11 cellular contexts compared by ENCODE assay signal in genomic region chr15:90013503-90013937, GRCh38. TPM values are rescaled to one million over a fixed set of nuclear protein-coding genes. Genes with fewer than 3 reads are reported as not detected.
DNase-seq lines count a peak whose midpoint lies in the region; ATAC-seq, FAIRE-seq and TF ChIP-seq lines count a peak whose summit lies in the region.
"Had no signal": no experiment of that assay in that cellular context is flagged by ENCODE, and none has a peak within 500 bp of the region (broad histone marks: within the 10 kb centered on the region; RNA-seq: fewer than 3 reads in every experiment).

No MANE protein-coding gene starts in this region.

- TF ChIP-seq POLR2A in NB4 (IDR thresholded peaks at IDR 0.05; ENCODE audit: extremely low read depth, insufficient read length) (no peak), GM12878 (IDR thresholded peaks at IDR 0.05; ENCODE audit: low read depth, low read length) (no peak), stomach (IDR thresholded peaks at IDR 0.05) (no peak)

- no peaks in the 10 kb centered on the region for H3K9me3 Mint-ChIP-seq in activated naive CD4-positive, alpha-beta T cell treated with anti-CD3 and anti-CD28 coated beads, Interleukin-2, amount 50 U/mL, for 24 hours
- H3K9me3 Mint-ChIP-seq in activated naive CD4-positive, alpha-beta T cell treated with anti-CD3 and anti-CD28 coated beads for 36 hours = peaks cover 8% of the 10 kb centered on the region

- no peak overlapping the region for H2AFZ ChIP-seq in GM12878 (ENCODE audit: control insufficient read depth, low read depth, low read length)

- peak overlapping the region; percentile 10; the same call in 1 of the 2 replicates for H3K4me2 ChIP-seq in GM12878 (ENCODE audit: control insufficient read depth, insufficient read depth)

- TSS peak; percentile 6 for BruUV-seq in GM12878 (replicated peaks; lab: Mats Ljungman, UMichigan)

- H3K4me3 Mint-ChIP-seq in activated naive CD4-positive, alpha-beta T cell treated with anti-CD3 and anti-CD28 coated beads, Interleukin-2, amount 50 U/mL, for 24 hours = peak overlapping the region; percentile 58
- H3K4me3 Mint-ChIP-seq in activated naive CD4-positive, alpha-beta T cell treated with anti-CD3 and anti-CD28 coated beads for 36 hours = no peak overlapping the region

- peaks cover 72% of the 10 kb centered on the region for H3K79me2 ChIP-seq in GM12878 (ENCODE audit: control insufficient read depth, insufficient read depth, low read length)

- WGBS in GM12878 (ENCODE audit: insufficient coverage, insufficient replicate concordance, low lambda C conversion rate, missing lambda C conversion rate) = 36% methylated on average over 6 of the region's 6 CpGs
- 53 to 69% (median 58%) methylated on average over 6 of the region's 6 CpGs for WGBS in stomach, 5 donors

- TF ChIP-seq RAD21 in GM12878 (IDR thresholded peaks at IDR 0.05; ENCODE audit: insufficient read depth, low read depth, low read length) = no peak

- H4K20me1 ChIP-seq in GM12878 (ENCODE audit: control insufficient read depth, insufficient read depth) = no peaks in the 10 kb centered on the region

- RAD21 ChIA-PET in GM12878 (lab: Charles Lee; ENCODE audit: unreplicated experiment) = interaction anchor here (1.1 to 2.8 kb wide), 5 partner anchors 10 to 58 kb away, joined by 3 to 17 read pairs (median 5); no protein-coding TSS in a partner anchor

- TF ChIP-seq EP300 in GM12878 (IDR thresholded peaks at IDR 0.05; ENCODE audit: borderline replicate concordance in 1 of 2, control insufficient read depth in 1 of 2, low read depth in 2 of 2, low read length in 2 of 2) (no peak), stomach (IDR thresholded peaks at IDR 0.05) (no peak)

- no peaks in the 10 kb centered on the region for H3K27me3 Mint-ChIP-seq in activated naive CD4-positive, alpha-beta T cell treated with anti-CD3 and anti-CD28 coated beads, Interleukin-2, amount 50 U/mL, for 24 hours
- no peaks in the 10 kb centered on the region for H3K27me3 Mint-ChIP-seq in activated naive CD4-positive, alpha-beta T cell treated with anti-CD3 and anti-CD28 coated beads for 36 hours (ENCODE audit: low read depth)

- H3K4me1 Mint-ChIP-seq in activated naive CD4-positive, alpha-beta T cell treated with anti-CD3 and anti-CD28 coated beads, Interleukin-2, amount 50 U/mL, for 24 hours = peaks cover 67% of the 10 kb centered on the region
- peaks cover 57% of the 10 kb centered on the region for H3K4me1 Mint-ChIP-seq in activated naive CD4-positive, alpha-beta T cell treated with anti-CD3 and anti-CD28 coated beads for 36 hours (ENCODE audit: low read depth)

- H3K9me3 ChIP-seq in GM12878 (replicated peaks; ENCODE audit: control insufficient read depth, insufficient read depth, low read length) (peaks cover 9% of the 10 kb centered on the region; the same call in 2 of the 3 replicates), stomach (peaks cover 0 to 15% (median 9%) of the 10 kb centered on the region in 4 donors)

- in situ Hi-C loops in GM12878 (cut with MboI) = no loop called here

- intact Hi-C loops in activated naive CD4-positive, alpha-beta T cell treated with anti-CD3 and anti-CD28 coated beads for 36 hours (cut with micrococcal nuclease) = loop anchor here (1.0 kb wide), 1 partner anchor 9 kb away; no protein-coding TSS in a partner anchor
- intact Hi-C loops in GM12878 (cut with micrococcal nuclease; ENCODE audit: unreplicated experiment) = no loop called here
- intact Hi-C loops in stomach (cut with DNase I; ENCODE audit: low total_unique reads) = no loop called here
- intact Hi-C loops in posterior cingulate gyrus (cut with DNase I) = no loop called here

- H3K4me1 ChIP-seq in GM12878 (ENCODE audit: control insufficient read depth, insufficient read depth, low read length) (peaks cover 16% of the 10 kb centered on the region), stomach (peaks cover 9 to 63% (median 25%) of the 10 kb centered on the region in 4 donors)

- no peak overlapping the region for H3K9ac ChIP-seq in GM12878 (ENCODE audit: control insufficient read depth, insufficient read depth, low read length)

- peaks cover 5% of the 10 kb centered on the region for H3K36me3 Mint-ChIP-seq in activated naive CD4-positive, alpha-beta T cell treated with anti-CD3 and anti-CD28 coated beads, Interleukin-2, amount 50 U/mL, for 24 hours
- H3K36me3 Mint-ChIP-seq in activated naive CD4-positive, alpha-beta T cell treated with anti-CD3 and anti-CD28 coated beads for 36 hours (ENCODE audit: low read depth) = peaks cover 16% of the 10 kb centered on the region

- DNase-seq in activated naive CD4-positive, alpha-beta T cell treated with anti-CD3 and anti-CD28 coated beads for 36 hours = no peak
- DNase-seq in NB4 (ENCODE audit: low read depth) = peak; percentile 35
- DNase-seq in GM12878 (ENCODE audit: low read depth, low spot score) = no peak
- no peak for DNase-seq in stomach
- no peak for DNase-seq in NCI-H1436 (lab: John Stamatoyannopoulos, UW)
- DNase-seq in posterior cingulate gyrus = no peak
- no peak for DNase-seq in NCI-H2196 treated with DMSO at 0.1 percent for 48 hours (lab: John Stamatoyannopoulos, UW; ENCODE audit: unreplicated experiment)
- DNase-seq: activated gamma-delta T cell treated with Interleukin-2 at 50 U/mL for 16 hours, midbrain had no signal

- SMC1A ChIA-PET in GM12878 (lab: Charles Lee; ENCODE audit: uncharacterized antibody, unreplicated experiment) = interaction anchor here (1.3 to 20.0 kb wide), 3 partner anchors 10 to 48 kb away, joined by 4 to 224 read pairs (median 23); no protein-coding TSS in a partner anchor

- CTCF ChIA-PET in activated naive CD4-positive, alpha-beta T cell treated with anti-CD3 and anti-CD28 coated beads for 36 hours (lab: Charles Lee) = no interaction called here
- CTCF ChIA-PET in GM12878 (lab: Yijun Ruan, JAX) = interaction anchor here (1.4 to 3.0 kb wide), 3 partner anchors 9 to 11 kb away, joined by 5 to 10 read pairs (median 5); no protein-coding TSS in a partner anchor

- TF ChIP-seq CTCF in NB4 (IDR thresholded peaks at IDR 0.05; ENCODE audit: low read depth, low read length) (no peak), GM12878 (IDR thresholded peaks at IDR 0.05 in 2 of 3, conservative IDR thresholded peaks at IDR 0.05 in 1 of 3; ENCODE audit: control insufficient read depth in 2 of 3, extremely low read depth in 1 of 3, insufficient read depth in 1 of 3, low read depth in 3 of 3, low read length in 3 of 3) (no peak), stomach (IDR thresholded peaks at IDR 0.05) (no peak)

- POLR2A ChIA-PET in GM12878 (lab: Charles Lee) = interaction anchor here (0.9 to 1.8 kb wide), 4 partner anchors 8 to 17 kb away, joined by 3 to 12 read pairs (median 6); no protein-coding TSS in a partner anchor

- no peak overlapping the region for H3K27ac Mint-ChIP-seq in activated naive CD4-positive, alpha-beta T cell treated with anti-CD3 and anti-CD28 coated beads, Interleukin-2, amount 50 U/mL, for 24 hours
- H3K27ac Mint-ChIP-seq in activated naive CD4-positive, alpha-beta T cell treated with anti-CD3 and anti-CD28 coated beads for 36 hours = no peak overlapping the region

- ATAC-seq in GM12878 = peak; percentile 58

- H3K27me3 ChIP-seq in GM12878 (replicated peaks in 1 of 2; ENCODE audit: control insufficient read depth in 2 of 2, insufficient read depth in 2 of 2, low read length in 1 of 2) = no peaks in the 10 kb centered on the region
- no peaks in the 10 kb centered on the region for H3K27me3 ChIP-seq in stomach

- peaks cover 0 to 13% of the 10 kb centered on the region in 2 experiments; a peak in 1 of 4 replicates for H3K36me3 ChIP-seq in GM12878 (ENCODE audit: control insufficient read depth in 2 of 2, insufficient read depth in 2 of 2, low read length in 1 of 2)
- H3K36me3 ChIP-seq in stomach = no peaks in the 10 kb centered on the region

- no peak overlapping the region for H3K4me3 ChIP-seq in NB4 (ENCODE audit: low read depth, low read length)
- 0 out of 2 replicates have a peak overlapping the region, but pooled peaks have one; percentile 34 for H3K4me3 ChIP-seq in GM12878
- no peak overlapping the region for H3K4me3 ChIP-seq in stomach
- H3K4me3 ChIP-seq: skin epidermis had no signal

- FAIRE-seq in GM12878 (lab: Jason Lieb, UNC) = peak; percentile 76

- H3K27ac ChIP-seq in GM12878 (ENCODE audit: control insufficient read depth, insufficient read depth) = peak overlapping the region; percentile 15
- peak overlapping the region in 3 of 5 donors; percentile 14 to 24 (median 19) for H3K27ac ChIP-seq in stomach

TF ChIP-seq in GM12878, 131 proteins besides CTCF, POLR2A, EP300 and RAD21:
- TF ChIP-seq SPI1 (IDR thresholded peaks at IDR 0.05; ENCODE audit: borderline replicate concordance, insufficient read depth, low read depth, low read length) (peak; percentile 38; the same call in 1 of the 2 replicates), RBBP5 (conservative IDR thresholded peaks at IDR 0.05) (no peak), RUNX3 (IDR thresholded peaks at IDR 0.05; ENCODE audit: low read length) (peak; percentile 70), BHLHE40 (IDR thresholded peaks at IDR 0.05; ENCODE audit: borderline replicate concordance in 1 of 2, low read depth in 2 of 2, low read length in 1 of 2) (no peak)

RNA-seq across cellular contexts. Expression of gene ZNF710, which starts 12.4 kb away (rescaled TPM):
- total RNA-seq in activated naive CD4-positive, alpha-beta T cell treated with anti-CD3 and anti-CD28 coated beads for 36 hours = 10 to 100 TPM; 17.3 to 19.8 TPM
- total RNA-seq in GM12878 (2013; cell fraction: nucleolus; rRNA removed) = 34.7 and 37.4 TPM in 2 replicates
- 17.3 and 23.0 TPM in 2 replicates for total RNA-seq in GM12878 (2014; rRNA removed)
- total RNA-seq in GM12878 (2014; rRNA removed; fragmentation: Illumina TruSeq; extraction: Trizol) = 11.3 and 13.7 TPM in 2 replicates
- 31.5 and 43.5 TPM in 2 replicates for total RNA-seq in GM12878 (2021)
- 3.8 TPM for polyA plus RNA-seq in GM12878 (2011; ENCODE audit: low read depth)
- polyA plus RNA-seq in GM12878 (2011; rRNA removed) = 4.0 and 6.6 TPM in 2 replicates
- 9.5 and 10.0 TPM in 2 replicates for polyA plus RNA-seq in GM12878 (2011; cell fraction: cytosol; rRNA removed)
- 11.6 and 18.2 TPM in 2 replicates for polyA plus RNA-seq in GM12878 (2011; cell fraction: nucleus; rRNA removed)
- polyA plus RNA-seq in GM12878 (2012) = 7.9 and 10.4 TPM in 2 replicates
- polyA plus RNA-seq in GM12878 (2014; fragmentation: Illumina TruSeq; extraction: Trizol) = 3.6 and 13.1 TPM in 2 replicates
- polyA plus RNA-seq in GM12878 (2014; fragmentation: Nextera tagmentation; extraction: Ambion mirVana) = 1 to 10 TPM; 1.4 to 4.5 TPM
- 13.5 and 16.7 TPM in 2 replicates for polyA plus RNA-seq in GM12878 (2014; rRNA removed)
- 1 to 10 TPM; 4.1 to 5.1 TPM for polyA plus RNA-seq in GM12878 (2016; fragmentation: Nextera tagmentation; extraction: Ambion mirVana)
- 11.6 and 19.6 TPM in 2 replicates for polyA minus RNA-seq in GM12878 (2011; rRNA and poly(A)+ RNA removed)
- polyA minus RNA-seq in GM12878 (2011; cell fraction: cytosol; rRNA and poly(A)+ RNA removed) = 14.3 and 15.8 TPM in 2 replicates
- polyA minus RNA-seq in GM12878 (2011; cell fraction: nucleus; rRNA and poly(A)+ RNA removed) = 5.4 and 10.0 TPM in 2 replicates
- 10 to 100 TPM in 4 of 5 donors, 1 to 10 TPM in 1; 7.9 to 35.3 (median 15.2) TPM for total RNA-seq in stomach
- 10 to 100 TPM; 15.6 to 21.1 (median 16.6) TPM for polyA plus RNA-seq in stomach
